17 cellular contexts compared by ENCODE assay signal in genomic region chr9:2934241-2934650, GRCh38.
DNase-seq lines count a peak whose midpoint lies in the region; ATAC-seq, FAIRE-seq and TF ChIP-seq lines count a peak whose summit lies in the region.
"Had no signal": no experiment of that assay in that cellular context is flagged by ENCODE, and none has a peak within 500 bp of the region (broad histone marks: within the 10 kb centered on the region; RNA-seq: fewer than 3 reads in every experiment).

No MANE protein-coding gene starts in this region.

- TF ChIP-seq EP300 in HepG2 (IDR thresholded peaks at IDR 0.05; ENCODE audit: low read depth in 2 of 2, low read length in 2 of 2): no peak
- no peak for TF ChIP-seq EP300 in HepG2 (CRISPR knock-in tag; IDR thresholded peaks at IDR 0.05; ENCODE audit: borderline replicate concordance)
- no peak for TF ChIP-seq EP300 in H1 (IDR thresholded peaks at IDR 0.05; ENCODE audit: borderline replicate concordance in 1 of 2, low read depth in 2 of 2, low read length in 2 of 2)

- in situ Hi-C loops in HepG2 (cut with HindIII; ENCODE audit: extremely low pct_ligation_motif_present, low pct_unique_long_range_greater_than_20kb): no loop called here

- H4K5ac ChIP-seq in H1 (ENCODE audit: insufficient read length, low read depth, low read length): no peak overlapping the region

- no peak overlapping the region for H4K8ac ChIP-seq in H1 (ENCODE audit: extremely low read depth, insufficient read depth, low read length)

- H3K27me3 ChIP-seq in HepG2 (ENCODE audit: control insufficient read depth in 1 of 2, insufficient read depth in 2 of 2, low read length in 2 of 2) (no peaks in the 10 kb centered on the region), right lobe of liver (no peaks in the 10 kb centered on the region), H1 (replicated peaks in 1 of 4; ENCODE audit: control insufficient read depth in 3 of 4, extremely low read depth in 1 of 4, insufficient read depth in 3 of 4, low read length in 3 of 4) (no peaks in the 10 kb centered on the region), osteoblast (ENCODE audit: insufficient read depth, low read length) (no peaks in the 10 kb centered on the region)
- H3K27me3 ChIP-seq: BLaER1 treated with 17β-estradiol and CSF1 and Interleukin-3, amounts not matched to agents 10 nM and 100 nM had no signal

- no peak overlapping the region for H2BK20ac ChIP-seq in H1 (ENCODE audit: low read length)

- no peak for FAIRE-seq in HepG2 (lab: Jason Lieb, UNC)
- no peak for FAIRE-seq in H1 (lab: Jason Lieb, UNC)
- FAIRE-seq: GM12878, K562 had no signal

- TF ChIP-seq CTCF in HepG2 (CRISPR knock-in tag; IDR thresholded peaks at IDR 0.05): no peak
- TF ChIP-seq CTCF in right lobe of liver (IDR thresholded peaks at IDR 0.05): no peak
- TF ChIP-seq CTCF in H1 (IDR thresholded peaks at IDR 0.05; ENCODE audit: control extremely low read depth in 1 of 3, insufficient read depth in 1 of 3, low read depth in 1 of 3, low read length in 3 of 3): no peak
- no peak for TF ChIP-seq CTCF in osteoblast (IDR thresholded peaks at IDR 0.05; ENCODE audit: extremely low read depth, low read depth, low read length)

- no peak overlapping the region for H3K56ac ChIP-seq in H1 (replicated peaks; ENCODE audit: insufficient read length, low read depth, low read length)

- intact Hi-C loops in HepG2 (cut with micrococcal nuclease; ENCODE audit: unreplicated experiment): no loop called here
- intact Hi-C loops in right lobe of liver (cut with DNase I): no loop called here

- H3K9ac ChIP-seq in HepG2 (ENCODE audit: insufficient read depth, low read depth, low read length) (no peak overlapping the region), H1 (replicated peaks in 1 of 4; ENCODE audit: extremely low read depth in 1 of 4, low read depth in 3 of 4, low read length in 3 of 4) (no peak overlapping the region)
- H3K9ac ChIP-seq: BLaER1 treated with 17β-estradiol and CSF1 and Interleukin-3, amounts not matched to agents 10 nM and 100 nM had no signal

- no peak for TF ChIP-seq POLR2A in HepG2 (IDR thresholded peaks at IDR 0.05; ENCODE audit: insufficient read depth in 1 of 2, low read depth in 2 of 2, low read length in 2 of 2)
- no peak for TF ChIP-seq POLR2A in right lobe of liver (IDR thresholded peaks at IDR 0.05)
- TF ChIP-seq POLR2A in H1 (IDR thresholded peaks at IDR 0.05; ENCODE audit: control extremely low read depth in 1 of 2, low read depth in 2 of 2, low read length in 2 of 2): no peak

- POLR2A ChIA-PET in HepG2 (lab: Yijun Ruan, JAX): no interaction called here
- POLR2A ChIA-PET in H1 (lab: Charles Lee; ENCODE audit: partially characterized antibody): no interaction called here

- ATAC-seq in HepG2 (peak; percentile 84), right lobe of liver (no peak), GM18868 (IDR thresholded peaks at IDR 0.05; ENCODE audit: unreplicated experiment) (no peak)
- ATAC-seq: GM12878, K562 had no signal

- H2AFZ ChIP-seq in HepG2 (ENCODE audit: low read length): no peak overlapping the region
- peak overlapping the region; percentile 3; the same call in 1 of the 2 replicates for H2AFZ ChIP-seq in H1 (ENCODE audit: low read length)
- H2AFZ ChIP-seq in osteoblast (ENCODE audit: low read length): no peak overlapping the region

- no peaks in the 10 kb centered on the region for H4K20me1 ChIP-seq in HepG2 (ENCODE audit: insufficient read depth, low read length)
- no peaks in the 10 kb centered on the region for H4K20me1 ChIP-seq in H1 (replicated peaks in 1 of 2; ENCODE audit: control insufficient read depth in 1 of 2, insufficient read depth in 2 of 2, low read length in 2 of 2)
- no peaks in the 10 kb centered on the region for H4K20me1 ChIP-seq in osteoblast (ENCODE audit: insufficient read depth, low read length)
- H4K20me1 ChIP-seq: BLaER1 treated with 17β-estradiol and CSF1 and Interleukin-3, amounts not matched to agents 10 nM and 100 nM had no signal

- no peak overlapping the region for H3K18ac ChIP-seq in H1 (ENCODE audit: extremely low read depth, low read length)

- CTCF ChIA-PET in HepG2 (lab: Yijun Ruan, JAX; ENCODE audit: low intra/inter-chr PET ratio, low total read pairs): no interaction called here
- CTCF ChIA-PET in H1 (lab: Charles Lee; ENCODE audit: partially characterized antibody): interaction anchor here (0.6 to 1.8 kb wide), 4 partner anchors 10 to 247 kb away, joined by 3 to 5 read pairs (median 4); no protein-coding TSS in a partner anchor

- no peak overlapping the region for H2AK5ac ChIP-seq in H1 (ENCODE audit: low read depth, low read length)

- no peaks in the 10 kb centered on the region for H3K79me2 ChIP-seq in HepG2 (ENCODE audit: insufficient read depth, low read length)
- H3K79me2 ChIP-seq in H1 (ENCODE audit: control insufficient read depth in 1 of 2, insufficient read depth in 2 of 2, low read length in 2 of 2): no peaks in the 10 kb centered on the region
- H3K79me2 ChIP-seq in osteoblast (ENCODE audit: insufficient read depth, low read length): no peaks in the 10 kb centered on the region

- H4K91ac ChIP-seq in H1 (replicated peaks; ENCODE audit: insufficient read length, low read length): no peak overlapping the region

- H3K14ac ChIP-seq in H1 (ENCODE audit: insufficient read length): no peak overlapping the region

- H3K9me3 ChIP-seq in HepG2 (ENCODE audit: low read length) (no peaks in the 10 kb centered on the region), right lobe of liver (no peaks in the 10 kb centered on the region), H1 (ENCODE audit: insufficient read depth in 2 of 2, low read depth in 1 of 2, low read length in 1 of 2) (no peaks in the 10 kb centered on the region), osteoblast (ENCODE audit: low read depth, low read length) (no peaks in the 10 kb centered on the region)
- H3K9me3 ChIP-seq: HAP-1 had no signal

- H3K4ac ChIP-seq in H1 (replicated peaks; ENCODE audit: insufficient read length, low read depth, low read length): no peak overlapping the region

- H3K23ac ChIP-seq in H1 (ENCODE audit: insufficient read length): no peak overlapping the region

- no peak overlapping the region for H2BK15ac ChIP-seq in H1 (ENCODE audit: low read length)

- 8% methylated on average over 2 of the region's 7 CpGs for WGBS in HepG2 (ENCODE audit: low lambda C conversion rate)
- WGBS in right lobe of liver (ENCODE audit: insufficient coverage, low coverage, low lambda C conversion rate, missing lambda C conversion rate): 40% methylated on average over 1 of the region's 7 CpGs
- WGBS in H1 (ENCODE audit: extremely low coverage in 1 of 2, insufficient coverage in 1 of 2, insufficient read length in 1 of 2, insufficient replicate concordance in 2 of 2, low coverage in 1 of 2, low lambda C conversion rate in 2 of 2, missing lambda C conversion rate in 1 of 2), 2 experiments: 93% methylated on average over 7 of the region's 7 CpGs; no CpG with 5 or more reads in 1 of the 2 experiments

- H2BK120ac ChIP-seq in H1 (replicated peaks; ENCODE audit: low read depth, low read length): no peak overlapping the region

- H3K4me2 ChIP-seq in HepG2 (ENCODE audit: low read depth, low read length) (peak overlapping the region; percentile 33), H1 (ENCODE audit: insufficient read depth in 1 of 2, low read depth in 2 of 2, low read length in 2 of 2) (no peak overlapping the region), osteoblast (ENCODE audit: insufficient read depth, low read length) (no peak overlapping the region)
- H3K4me2 ChIP-seq: BLaER1 treated with 17β-estradiol and CSF1 and Interleukin-3, amounts not matched to agents 10 nM and 100 nM had no signal

- H3K27ac ChIP-seq in HepG2 (ENCODE audit: extremely low read length, insufficient read depth, low read length) (no peak overlapping the region), right lobe of liver (no peak overlapping the region), H1 (ENCODE audit: low read depth, low read length) (no peak overlapping the region), osteoblast (ENCODE audit: low read depth, low read length) (no peak overlapping the region)
- H3K27ac ChIP-seq: BLaER1 treated with 17β-estradiol and CSF1 and Interleukin-3, amounts not matched to agents 10 nM and 100 nM; HL-60 had no signal

- no peak for DNase-seq in HepG2 (ENCODE audit: low spot score)
- no peak for DNase-seq in right lobe of liver
- no peak for DNase-seq in H1 (ENCODE audit: low read depth in 1 of 2, low spot score in 2 of 2)
- peak; percentile 55 for DNase-seq in osteoblast (ENCODE audit: insufficient read length, low spot score, missing footprints)
- DNase-seq in activated CD8-positive, alpha-beta memory T cell treated with anti-CD3 and anti-CD28 coated beads for 24 hours: no peak
- no peak for DNase-seq in NCI-H146 (lab: John Stamatoyannopoulos, UW)
- no peak for DNase-seq in activated CD4-positive, alpha-beta T cell treated with anti-CD3 and anti-CD28 coated beads for 4 hours
- DNase-seq: 8988T; AML-193; CD4-positive, CD25-positive, alpha-beta regulatory T cell; DMS 273 treated with DMSO at 0.1 percent for 48 hours had no signal

- H3K4me3 ChIP-seq in HepG2 (replicated peaks in 1 of 3; ENCODE audit: insufficient read depth in 1 of 3, low read depth in 2 of 3, low read length in 3 of 3) (no peak overlapping the region), right lobe of liver (no peak overlapping the region), H1 (ENCODE audit: extremely low read depth in 1 of 4, insufficient read depth in 2 of 4, low read depth in 3 of 4, low read length in 4 of 4) (no peak overlapping the region), osteoblast (ENCODE audit: insufficient read depth, low read length) (no peak overlapping the region)
- H3K4me3 ChIP-seq: BLaER1 treated with 17β-estradiol and CSF1 and Interleukin-3, amounts not matched to agents 10 nM and 100 nM; GM12878; HAP-1; K562 had no signal

- H2BK5ac ChIP-seq in H1 (ENCODE audit: low read depth, low read length): no peak overlapping the region

- no peak for TF ChIP-seq RAD21 in HepG2 (CRISPR knock-in tag; IDR thresholded peaks at IDR 0.05)
- no peak for TF ChIP-seq RAD21 in H1 (IDR thresholded peaks at IDR 0.05 in 1 of 2, conservative IDR thresholded peaks at IDR 0.05 in 1 of 2; ENCODE audit: low read depth in 2 of 2, low read length in 2 of 2)

- no TSS peak for BruUV-seq in HepG2 (replicated peaks; lab: Mats Ljungman, UMichigan)

- no peaks in the 10 kb centered on the region for H3K79me1 ChIP-seq in H1 (ENCODE audit: low read depth, low read length)

- H3K4me1 ChIP-seq in HepG2 (ENCODE audit: insufficient read depth, low read length) (no peaks in the 10 kb centered on the region), right lobe of liver (no peaks in the 10 kb centered on the region), H1 (replicated peaks in 1 of 4; ENCODE audit: control insufficient read depth in 3 of 4, insufficient read depth in 4 of 4, low read length in 3 of 4) (no peaks in the 10 kb centered on the region), osteoblast (ENCODE audit: insufficient read depth, low read length) (no peaks in the 10 kb centered on the region)
- H3K4me1 ChIP-seq: BLaER1 treated with 17β-estradiol and CSF1 and Interleukin-3, amounts not matched to agents 10 nM and 100 nM; HAP-1 had no signal

- no peak overlapping the region for H2BK12ac ChIP-seq in H1 (ENCODE audit: low read depth, low read length)

- H3K23me2 ChIP-seq in H1 (ENCODE audit: low read depth, low read length): no peaks in the 10 kb centered on the region

- H3K36me3 ChIP-seq in HepG2 (replicated peaks in 1 of 2; ENCODE audit: control insufficient read depth in 1 of 2, insufficient read depth in 2 of 2, low read length in 2 of 2) (no peaks in the 10 kb centered on the region), right lobe of liver (no peaks in the 10 kb centered on the region), H1 (ENCODE audit: control insufficient read depth in 2 of 4, insufficient read depth in 4 of 4, low read length in 3 of 4) (no peaks in the 10 kb centered on the region), osteoblast (ENCODE audit: insufficient read depth, low read length) (no peaks in the 10 kb centered on the region)
- H3K36me3 ChIP-seq: BLaER1 treated with 17β-estradiol and CSF1 and Interleukin-3, amounts not matched to agents 10 nM and 100 nM; HAP-1 had no signal

Comparison
In these comparisons a context has a peak if more than half of its experiments do, and no peak if none do; other contexts are left out.
1. Of the 41 proteins assayed by ChIP-seq in both HepG2 and H1: peak only in HepG2: RXRA; only in H1: none; in both: none; in neither: 40.